ENCODE assay signal across 8 cellular contexts in the genomic region with DNA sequence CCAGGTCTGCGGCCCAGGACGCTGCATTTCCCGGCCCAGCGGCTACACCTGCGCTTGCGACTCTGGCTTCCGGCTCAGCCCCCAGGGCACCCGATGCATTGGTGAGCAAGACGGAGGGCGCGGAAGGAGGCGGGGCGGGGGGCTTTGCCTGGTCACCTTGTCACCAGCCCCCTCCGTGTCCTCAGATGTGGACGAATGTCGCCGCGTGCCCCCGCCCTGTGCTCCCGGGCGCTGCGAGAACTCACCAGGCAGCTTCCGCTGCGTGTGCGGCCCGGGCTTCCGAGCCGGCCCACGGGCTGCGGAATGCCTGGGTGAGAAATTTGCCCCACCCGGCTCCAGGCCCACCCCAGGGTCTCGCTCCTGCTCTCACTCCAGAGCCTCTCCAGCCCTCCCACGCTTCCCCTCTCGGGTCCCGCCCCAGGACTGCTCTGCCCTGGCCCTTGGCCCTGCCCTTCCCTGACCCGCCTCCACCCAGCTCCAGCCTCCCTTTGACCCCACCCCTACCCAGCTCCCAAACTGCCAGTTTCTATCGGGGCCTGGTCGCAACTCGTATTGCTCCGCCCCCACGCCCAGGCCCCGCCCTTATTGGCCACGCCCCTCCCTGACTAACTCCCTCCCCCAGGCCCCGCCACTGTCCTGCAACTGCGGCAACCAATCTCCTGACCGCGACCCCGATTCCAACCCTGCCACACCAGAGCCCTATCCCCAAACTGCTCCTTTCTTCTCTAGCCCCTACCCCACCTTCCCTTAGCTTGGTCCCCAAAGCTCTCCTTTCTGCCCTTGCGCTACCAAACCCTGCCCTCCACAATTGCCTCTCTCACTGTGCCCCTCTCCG. TPM values are rescaled to one million over a fixed set of nuclear protein-coding genes. Genes with fewer than 3 reads are reported as not detected.
DNase-seq lines count a peak whose midpoint lies in the region; ATAC-seq and TF ChIP-seq lines count a peak whose summit lies in the region.

No MANE protein-coding gene starts in this region.

- peaks cover 58% of the 10 kb centered on the region for H3K4me1 ChIP-seq in effector memory CD4-positive, alpha-beta T cell (ENCODE audit: control insufficient read depth, insufficient read depth, low read length, poor library complexity, severe bottlenecking)

- no peaks in the 10 kb centered on the region for H3K36me3 Mint-ChIP-seq in activated CD8-positive, alpha-beta T cell treated with anti-CD3 and anti-CD28 coated beads, Interleukin-2, amount 10 ng/mL, durations not matched to agents 7 days and 5 days (ENCODE audit: low read depth)

- POLR2A ChIA-PET in HEK293T (lab: Yijun Ruan, JAX): interaction anchor here (0.8 to 1.0 kb wide), 2 partner anchors 10 to 167 kb away, joined by 3 read pairs; no protein-coding TSS in a partner anchor
- POLR2A ChIA-PET in activated CD8-positive, alpha-beta T cell treated with anti-CD3 and anti-CD28 coated beads, Interleukin-2, amount 10 ng/mL, durations not matched to agents 7 days and 5 days (lab: Charles Lee): interaction anchor here (0.7 to 1.2 kb wide), 4 partner anchors 15 to 168 kb away, joined by 3 read pairs; partner anchors contain the start of gene RAB4B

- no peaks in the 10 kb centered on the region for H3K36me3 ChIP-seq in effector memory CD4-positive, alpha-beta T cell (ENCODE audit: control insufficient read depth, insufficient read depth, low read length)

- H3K27ac Mint-ChIP-seq in activated CD8-positive, alpha-beta T cell treated with anti-CD3 and anti-CD28 coated beads, Interleukin-2, amount 10 ng/mL, durations not matched to agents 7 days and 5 days: peak overlapping the region; percentile 91

- ATAC-seq in activated CD8-positive, alpha-beta T cell treated with anti-CD3 and anti-CD28 coated beads, Interleukin-2, amount 10 ng/mL, durations not matched to agents 7 days and 5 days: peak; percentile 54

- peak overlapping the region; percentile 29 for H3K4me3 ChIP-seq in effector memory CD4-positive, alpha-beta T cell (ENCODE audit: insufficient read depth, low read depth, low read length, poor library complexity, severe bottlenecking)

- peaks cover 78% of the 10 kb centered on the region for H3K4me1 Mint-ChIP-seq in activated CD8-positive, alpha-beta T cell treated with anti-CD3 and anti-CD28 coated beads, Interleukin-2, amount 10 ng/mL, durations not matched to agents 7 days and 5 days (ENCODE audit: low read depth)

- H3K27ac ChIP-seq in effector memory CD4-positive, alpha-beta T cell (ENCODE audit: insufficient read depth, low read length, poor library complexity, severe bottlenecking): peak overlapping the region; percentile 77

- no peaks in the 10 kb centered on the region for H3K9me3 Mint-ChIP-seq in activated CD8-positive, alpha-beta T cell treated with anti-CD3 and anti-CD28 coated beads, Interleukin-2, amount 10 ng/mL, durations not matched to agents 7 days and 5 days (ENCODE audit: insufficient read depth)

- CTCF ChIA-PET in HEK293T (lab: Yijun Ruan, JAX): no interaction called here
- CTCF ChIA-PET in activated CD8-positive, alpha-beta T cell treated with anti-CD3 and anti-CD28 coated beads, Interleukin-2, amount 10 ng/mL, durations not matched to agents 7 days and 5 days (lab: Charles Lee): interaction anchor here (1.0 to 3.0 kb wide), 6 partner anchors 9 to 146 kb away, joined by 3 to 21 read pairs (median 4); partner anchors contain the start of genes ACTMAP and LTBP4

- no peaks in the 10 kb centered on the region for H3K27me3 Mint-ChIP-seq in activated CD8-positive, alpha-beta T cell treated with anti-CD3 and anti-CD28 coated beads, Interleukin-2, amount 10 ng/mL, durations not matched to agents 7 days and 5 days (ENCODE audit: low read depth)

- no peaks in the 10 kb centered on the region for H3K27me3 ChIP-seq in effector memory CD4-positive, alpha-beta T cell (replicated peaks; ENCODE audit: control insufficient read depth, insufficient read depth, low read length, poor library complexity, severe bottlenecking)

- DNase-seq in GM03348 (ENCODE audit: low spot score) (peak; percentile 97), HEK293T (ENCODE audit: extremely low spot score) (peak; percentile 87), NCI-H345 treated with DMSO at 0.1 percent for 48 hours (lab: John Stamatoyannopoulos, UW; ENCODE audit: unreplicated experiment) (peak; percentile 50), mesenteric fat pad (ENCODE audit: low spot score) (peak; percentile 97), cerebellar nuclear complex (lab: John Stamatoyannopoulos, UW) (no peak)
- peak; percentile 91 for DNase-seq in activated CD8-positive, alpha-beta T cell treated with anti-CD3 and anti-CD28 coated beads, Interleukin-2, amount 10 ng/mL, durations not matched to agents 7 days and 5 days
- peak; percentile 70 to 80 (median 77) for DNase-seq in effector memory CD4-positive, alpha-beta T cell
- DNase-seq in stimulated activated CD8-positive, alpha-beta memory T cell treated with anti-CD3 and anti-CD28 coated beads, Interleukin-2, amount 100 ng/mL, for 48 hours (ENCODE audit: low read depth in 2 of 2): peak; percentile 89 to 92

- H3K9me3 ChIP-seq in effector memory CD4-positive, alpha-beta T cell (ENCODE audit: control insufficient read depth, low read length): no peaks in the 10 kb centered on the region

- H3K4me3 Mint-ChIP-seq in activated CD8-positive, alpha-beta T cell treated with anti-CD3 and anti-CD28 coated beads, Interleukin-2, amount 10 ng/mL, durations not matched to agents 7 days and 5 days: peak overlapping the region; percentile 76

TF ChIP-seq in HEK293T, 16 proteins besides CTCF, POLR2A, EP300 and RAD21:
- TF ChIP-seq SP1 (IDR thresholded peaks at IDR 0.05) (no peak), NFRKB (IDR thresholded peaks at IDR 0.05) (no peak), HDGF (IDR thresholded peaks at IDR 0.05; ENCODE audit: borderline replicate concordance) (no peak), BHLHE40 (IDR thresholded peaks at IDR 0.05; ENCODE audit: borderline replicate concordance) (no peak), LEF1 (IDR thresholded peaks at IDR 0.05; ENCODE audit: borderline replicate concordance) (no peak)

RNA-seq across cellular contexts. Expression of gene LTBP4, which starts 8.6 kb away (rescaled TPM):
- total RNA-seq in activated CD8-positive, alpha-beta T cell treated with anti-CD3 and anti-CD28 coated beads, Interleukin-2, amount 10 ng/mL, durations not matched to agents 7 days and 5 days: 10 to 100 TPM; 54.3 to 54.7 TPM
- total RNA-seq in mesenteric fat pad: 217 TPM

RNA-seq across cellular contexts. Expression of gene SHKBP1, which starts 33.1 kb away (rescaled TPM):
- total RNA-seq in activated CD8-positive, alpha-beta T cell treated with anti-CD3 and anti-CD28 coated beads, Interleukin-2, amount 10 ng/mL, durations not matched to agents 7 days and 5 days: 100 to 1,000 TPM; 116 to 124 TPM
- total RNA-seq in mesenteric fat pad: 54.3 TPM

Comparison
In these comparisons a context has a peak if more than half of its experiments do, and no peak if none do; other contexts are left out.
1. DNase-seq: peak in GM03348 (single experiment), HEK293T (single experiment), NCI-H345 treated with DMSO at 0.1 percent for 48 hours (single experiment), activated CD8-positive, alpha-beta T cell treated with anti-CD3 and anti-CD28 coated beads, Interleukin-2, amount 10 ng/mL, durations not matched to agents 7 days and 5 days (single experiment), effector memory CD4-positive, alpha-beta T cell (3 of 3), mesenteric fat pad (single experiment) and stimulated activated CD8-positive, alpha-beta memory T cell treated with anti-CD3 and anti-CD28 coated beads, Interleukin-2, amount 100 ng/mL, for 48 hours (2 of 2); none in cerebellar nuclear complex (0 of 2).